8 cellular contexts compared by ENCODE assay signal in genomic region chrX:48509245-48509590, GRCh38. TPM values are rescaled to one million over a fixed set of nuclear protein-coding genes. Genes with fewer than 3 reads are reported as not detected.
DNase-seq lines count a peak whose midpoint lies in the region; ATAC-seq and TF ChIP-seq lines count a peak whose summit lies in the region.

No MANE protein-coding gene starts in this region.

- peak; percentile 10 for DNase-seq in GM12865 (ENCODE audit: low read depth)
- DNase-seq in caudate nucleus (lab: John Stamatoyannopoulos, UW) = peak in 1 of 61 donors; percentile 1
- DNase-seq in mesothelial cell of epicardium (ENCODE audit: low spot score in 2 of 2, unreplicated experiment in 2 of 2) = no peak
- DNase-seq in SKM-1 treated with dmso at 0.1 percent for 144 hours (lab: John Stamatoyannopoulos, UW; ENCODE audit: unreplicated experiment) = no peak
- DNase-seq in stimulated activated naive CD4-positive, alpha-beta T cell treated with Interleukin-2 at 50 U/mL for 16 hours (lab: John Stamatoyannopoulos, UW) = no peak

- peak overlapping the region; percentile 70 for H3K4me3 ChIP-seq in GM12865 (ENCODE audit: low read depth, low read length)
- H3K4me3 ChIP-seq in HUES48 (ENCODE audit: low read depth, low read length) = peak overlapping the region; percentile 85

- 0 out of 2 replicates have a peak overlapping the region, but pooled peaks have one; percentile 44 for H3K9ac ChIP-seq in HUES48 (ENCODE audit: low read depth, low read length)

- peaks cover 13% of the 10 kb centered on the region for H3K9me3 Mint-ChIP-seq in mesothelial cell of epicardium

- no peak for TF ChIP-seq CTCF in GM12865 (IDR thresholded peaks at IDR 0.05; ENCODE audit: insufficient read depth, low read depth, low read length, missing control alignments)
- no peak for TF ChIP-seq CTCF in mesothelial cell of epicardium (IDR thresholded peaks at IDR 0.05; ENCODE audit: unreplicated experiment)

- no peaks in the 10 kb centered on the region for H3K36me3 Mint-ChIP-seq in mesothelial cell of epicardium

- no peak overlapping the region for H3K27ac ChIP-seq in HUES48 (ENCODE audit: low read depth, low read length)
- H3K27ac ChIP-seq in caudate nucleus (ENCODE audit: low read depth, low read length) = peak overlapping the region; percentile 67

- H3K9me3 ChIP-seq in HUES48 (ENCODE audit: control insufficient read depth, insufficient read depth, low read length) = peaks cover 36% of the 10 kb centered on the region

- H3K27ac Mint-ChIP-seq in mesothelial cell of epicardium = peak overlapping the region; percentile 47

- H3K36me3 ChIP-seq in HUES48 (ENCODE audit: control insufficient read depth, insufficient read depth, low read length) = no peaks in the 10 kb centered on the region

- no peaks in the 10 kb centered on the region for H3K27me3 Mint-ChIP-seq in mesothelial cell of epicardium (ENCODE audit: low read depth)

- ATAC-seq in GM18861 (IDR thresholded peaks at IDR 0.05; ENCODE audit: unreplicated experiment) = no peak
- ATAC-seq in GM21367 (IDR thresholded peaks at IDR 0.05; ENCODE audit: unreplicated experiment) = no peak

- peaks cover 6% of the 10 kb centered on the region for H3K4me1 Mint-ChIP-seq in mesothelial cell of epicardium

- no peaks in the 10 kb centered on the region for H3K27me3 ChIP-seq in HUES48 (ENCODE audit: control insufficient read depth, insufficient read depth, low read length)

- peak overlapping the region; percentile 82 for H3K4me3 Mint-ChIP-seq in mesothelial cell of epicardium

- no peaks in the 10 kb centered on the region for H3K4me1 ChIP-seq in HUES48 (ENCODE audit: control insufficient read depth, insufficient read depth, low read length)

RNA-seq across cellular contexts. Expression of gene PORCN, which starts 0.4 kb away (rescaled TPM):
- total RNA-seq in mesothelial cell of epicardium = 9.7 to 11.0 TPM (median 10.1 TPM) in 3 replicates

RNA-seq across cellular contexts. Expression of gene EBP, which starts 12.4 kb away (rescaled TPM):
- 48.9 to 52.2 TPM (median 50.2 TPM) in 3 replicates for total RNA-seq in mesothelial cell of epicardium

RNA-seq across cellular contexts. Expression of gene TBC1D25, which starts 30.3 kb away (rescaled TPM):
- total RNA-seq in mesothelial cell of epicardium = 13.9 to 15.4 TPM (median 15.3 TPM) in 3 replicates

RNA-seq across cellular contexts. Expression of gene FTSJ1, which starts 33.2 kb away (rescaled TPM):
- total RNA-seq in mesothelial cell of epicardium = 37.5 to 42.2 TPM (median 42.1 TPM) in 3 replicates

RNA-seq across cellular contexts. Expression of gene SLC38A5, which starts 39.2 kb away (rescaled TPM):
- 9.0 to 10.1 TPM (median 9.6 TPM) in 3 replicates for total RNA-seq in mesothelial cell of epicardium
